ENCODE assay signal across 2 cellular contexts in the genomic region with DNA sequence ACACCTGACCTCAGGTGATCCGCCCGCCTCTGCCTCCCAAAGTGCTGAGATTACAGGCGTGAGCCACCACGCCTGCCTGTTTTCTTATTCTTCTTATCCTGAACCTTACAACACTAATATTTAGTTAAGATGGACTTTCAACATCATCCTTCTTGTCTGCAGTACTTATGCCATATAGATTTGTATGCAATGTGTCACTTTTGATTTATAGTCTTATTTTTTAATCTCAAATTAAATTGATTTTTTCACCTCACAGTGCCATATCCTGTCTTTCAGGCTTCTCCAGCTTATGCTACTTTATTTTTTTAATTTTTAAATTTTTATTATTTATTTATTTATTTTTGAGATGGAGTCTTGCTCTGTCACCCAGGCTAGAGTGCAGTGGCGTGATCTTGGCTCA.
DNase-seq lines count a peak whose midpoint lies in the region; ATAC-seq, FAIRE-seq and TF ChIP-seq lines count a peak whose summit lies in the region.
"Not testable (repeated sequence)": the region's sequence is repeated elsewhere in the genome, so short reads cannot be mapped to it uniquely, and the experiment has no call there.

No MANE protein-coding gene starts in this region.

- not testable (repeated sequence) for H3K9ac ChIP-seq in K562 (ENCODE audit: insufficient read depth in 1 of 2, low read depth in 2 of 2, low read length in 2 of 2)

- H4K20me1 ChIP-seq in K562 (replicated peaks; ENCODE audit: control insufficient read depth, insufficient read depth, low read length): not testable (repeated sequence)

- H3K4me2 ChIP-seq in K562 (ENCODE audit: insufficient read depth, low read length): not testable (repeated sequence)

- TF ChIP-seq RAD21 in K562 (CRISPR knock-in tag; conservative IDR thresholded peaks at IDR 0.05 in 1 of 2, IDR thresholded peaks at IDR 0.05 in 1 of 2): not testable (repeated sequence)

- not testable (repeated sequence) for H3K4me3 ChIP-seq in K562

- DNase-seq in HEK293T (ENCODE audit: extremely low spot score); K562 (ENCODE audit: extremely low read depth in 1 of 4, low spot score in 3 of 4): not testable (repeated sequence)

- not testable (repeated sequence) for H3K27me3 ChIP-seq in K562 (ENCODE audit: control insufficient read depth in 2 of 2, insufficient read depth in 2 of 2, low read length in 2 of 2)

- not testable (repeated sequence) for H3K36me3 ChIP-seq in K562 (ENCODE audit: control insufficient read depth, insufficient read depth, low read length)

- in situ Hi-C loops in K562 (cut with MboI): not testable (repeated sequence)

- POLR2A ChIA-PET in HEK293T (lab: Yijun Ruan, JAX): not testable (repeated sequence)
- POLR2A ChIA-PET in K562 (lab: Yijun Ruan, JAX): interaction anchor here (1.3 kb wide), 1 partner anchor 34 kb away, joined by 3 read pairs; no protein-coding TSS in a partner anchor

- not testable (repeated sequence) for H3K4me1 ChIP-seq in K562 (replicated peaks in 1 of 2; ENCODE audit: control insufficient read depth in 2 of 2, insufficient read depth in 2 of 2, low read length in 2 of 2)

- intact Hi-C loops in K562 (cut with micrococcal nuclease): not testable (repeated sequence)

- not testable (repeated sequence) for TF ChIP-seq EP300 in K562 (IDR thresholded peaks at IDR 0.05; ENCODE audit: low read length)

- H2AFZ ChIP-seq in K562 (ENCODE audit: low read depth, low read length): not testable (repeated sequence)

- TF ChIP-seq POLR2A in K562 (conservative IDR thresholded peaks at IDR 0.05): not testable (repeated sequence)

- H3K9me1 ChIP-seq in K562 (ENCODE audit: control insufficient read depth, insufficient read depth, low read length): not testable (repeated sequence)

- BruUV-seq in K562 (replicated peaks; lab: Mats Ljungman, UMichigan): not testable (repeated sequence)

- H3K27ac ChIP-seq in K562 (ENCODE audit: extremely low read depth, low read depth, low read length): not testable (repeated sequence)

- not testable (repeated sequence) for H3K9me3 ChIP-seq in K562 (replicated peaks; ENCODE audit: control insufficient read depth, insufficient read depth, low read depth, low read length)

- ATAC-seq in K562: not testable (repeated sequence)

- WGBS in K562 (ENCODE audit: insufficient coverage, low coverage, missing lambda C conversion rate): 96% methylated on average over 5 of the region's 5 CpGs

- not testable (repeated sequence) for H3K79me2 ChIP-seq in K562 (ENCODE audit: control insufficient read depth, insufficient read depth, low read length)

- not testable (repeated sequence) for TF ChIP-seq CTCF in K562 (IDR thresholded peaks at IDR 0.05 in 2 of 3, conservative IDR thresholded peaks at IDR 0.05 in 1 of 3; ENCODE audit: insufficient read depth in 2 of 3, low read depth in 1 of 3, low read length in 3 of 3)

- CTCF ChIA-PET in HEK293T (lab: Yijun Ruan, JAX); K562 (lab: Yijun Ruan, JAX; ENCODE audit: low intra/inter-chr PET ratio): not testable (repeated sequence)

- not testable (repeated sequence) for FAIRE-seq in K562 (lab: Jason Lieb, UNC)

TF ChIP-seq in HEK293T, 16 proteins besides CTCF, POLR2A, EP300 and RAD21:
- TF ChIP-seq, protein P1, sequence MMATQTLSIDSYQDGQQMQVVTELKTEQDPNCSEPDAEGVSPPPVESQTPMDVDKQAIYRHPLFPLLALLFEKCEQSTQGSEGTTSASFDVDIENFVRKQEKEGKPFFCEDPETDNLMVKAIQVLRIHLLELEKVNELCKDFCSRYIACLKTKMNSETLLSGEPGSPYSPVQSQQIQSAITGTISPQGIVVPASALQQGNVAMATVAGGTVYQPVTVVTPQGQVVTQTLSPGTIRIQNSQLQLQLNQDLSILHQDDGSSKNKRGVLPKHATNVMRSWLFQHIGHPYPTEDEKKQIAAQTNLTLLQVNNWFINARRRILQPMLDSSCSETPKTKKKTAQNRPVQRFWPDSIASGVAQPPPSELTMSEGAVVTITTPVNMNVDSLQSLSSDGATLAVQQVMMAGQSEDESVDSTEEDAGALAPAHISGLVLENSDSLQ (IDR thresholded peaks at IDR 0.05): 0 out of 2 replicates have a peak, but pooled peaks have one; percentile 22

TF ChIP-seq in K562, 482 proteins besides CTCF, POLR2A, EP300 and RAD21:
- TF ChIP-seq PBX2 (CRISPR knock-in tag; IDR thresholded peaks at IDR 0.05; ENCODE audit: low read depth): not testable (repeated sequence)
- peak; percentile 62 for TF ChIP-seq PBX2 (tag; conservative IDR thresholded peaks at IDR 0.05; ENCODE audit: low read depth)
- TF ChIP-seq, protein P1 (IDR thresholded peaks at IDR 0.05): peak; percentile 57
